Comparison of ENCODE assay signal across 8 cellular contexts in genomic region chr7:98294798-98295382, GRCh38. TPM values are rescaled to one million over a fixed set of nuclear protein-coding genes. Genes with fewer than 3 reads are reported as not detected.
DNase-seq lines count a peak whose midpoint lies in the region; ATAC-seq, FAIRE-seq and TF ChIP-seq lines count a peak whose summit lies in the region.

No MANE protein-coding gene starts in this region.

- TF ChIP-seq POLR2A in GM12878 (IDR thresholded peaks at IDR 0.05; ENCODE audit: low read depth, low read length), result no peak

- CTCF ChIA-PET in A673 (lab: Charles Lee), result no interaction called here
- CTCF ChIA-PET in GM12878 (lab: Yijun Ruan, JAX), result interaction anchor here (0.6 to 2.6 kb wide), 3 partner anchors 107 to 644 kb away, joined by 3 to 28 read pairs (median 3); partner anchors contain the start of gene BAIAP2L1

- H3K27ac ChIP-seq in A673 (ENCODE audit: low read depth, low read length, poor library complexity, severe bottlenecking) (no peak overlapping the region), GM12878 (ENCODE audit: control insufficient read depth, insufficient read depth) (no peak overlapping the region), tibial artery (no peak overlapping the region)

- H2AFZ ChIP-seq in GM12878 (ENCODE audit: control insufficient read depth, low read depth, low read length), result no peak overlapping the region

- RAD21 ChIA-PET in GM12878 (lab: Charles Lee; ENCODE audit: unreplicated experiment), result interaction anchor here (1.2 kb wide), 1 partner anchor 107 kb away, joined by 12 read pairs; the partner anchor contains the start of gene BAIAP2L1

- DNase-seq in A673 (ENCODE audit: low spot score), result peak; percentile 72
- DNase-seq in GM12864 (ENCODE audit: low read depth), result no peak
- DNase-seq in NCI-H774 (lab: John Stamatoyannopoulos, UW), result peak; percentile 65
- no peak for DNase-seq in GM12878 (ENCODE audit: low read depth, low spot score)
- DNase-seq in kidney epithelial cell (ENCODE audit: low read depth), result no peak
- DNase-seq in tibial artery, result no peak
- no peak for DNase-seq in Ammon's horn (ENCODE audit: low spot score)

- H3K4me2 ChIP-seq in GM12878 (ENCODE audit: control insufficient read depth, insufficient read depth), result no peak overlapping the region

- intact Hi-C loops in A673 (cut with micrococcal nuclease; ENCODE audit: unreplicated experiment), result loop anchor here (1.0 to 10.0 kb wide), 3 partner anchors 106 to 547 kb away; partner anchors contain the start of gene BAIAP2L1
- intact Hi-C loops in GM12878 (cut with micrococcal nuclease; ENCODE audit: unreplicated experiment), result loop anchor here (1.0 to 5.0 kb wide), 2 partner anchors 106 to 547 kb away; partner anchors contain the start of gene BAIAP2L1
- intact Hi-C loops in tibial artery (cut with DNase I; ENCODE audit: low total_unique reads), result no loop called here

- TF ChIP-seq CTCF in A673 (conservative IDR thresholded peaks at IDR 0.05; ENCODE audit: low read depth, low read length) (peak; percentile 79), GM12864 (IDR thresholded peaks at IDR 0.05; ENCODE audit: low read depth, low read length, missing control alignments) (peak; percentile 69), GM12878 (IDR thresholded peaks at IDR 0.05 in 2 of 3, conservative IDR thresholded peaks at IDR 0.05 in 1 of 3; ENCODE audit: control insufficient read depth in 2 of 3, extremely low read depth in 1 of 3, insufficient read depth in 1 of 3, low read depth in 3 of 3, low read length in 3 of 3) (peak; percentile 66 to 79 (median 70)), kidney epithelial cell (IDR thresholded peaks at IDR 0.05; ENCODE audit: insufficient read depth, low read length, poor library complexity, severe bottlenecking) (peak; percentile 76), tibial artery (IDR thresholded peaks at IDR 0.05) (peak; percentile 13 to 17)

- no peaks in the 10 kb centered on the region; the same call in 1 of the 2 replicates for H3K79me2 ChIP-seq in GM12878 (ENCODE audit: control insufficient read depth, insufficient read depth, low read length)

- BruUV-seq in A673 (replicated peaks; lab: Mats Ljungman, UMichigan) (no TSS peak), GM12878 (replicated peaks; lab: Mats Ljungman, UMichigan) (no TSS peak)

- peak; percentile 72 for ATAC-seq in HG03354 (IDR thresholded peaks at IDR 0.05; ENCODE audit: poor library complexity, severe bottlenecking, unreplicated experiment)
- peak; percentile 92 for ATAC-seq in GM12878

- POLR2A ChIA-PET in A673 (lab: Charles Lee; ENCODE audit: low non-redundant PET) (no interaction called here), GM12878 (lab: Charles Lee) (no interaction called here)

- no peak overlapping the region for H3K4me3 ChIP-seq in A673 (ENCODE audit: low read depth, low read length, poor library complexity, severe bottlenecking)
- H3K4me3 ChIP-seq in GM12864 (ENCODE audit: low read depth, low read length), result no peak overlapping the region
- H3K4me3 ChIP-seq in GM12878, result no peak overlapping the region
- H3K4me3 ChIP-seq in kidney epithelial cell (ENCODE audit: low read depth, low read length), result no peak overlapping the region
- no peak overlapping the region for H3K4me3 ChIP-seq in tibial artery

- peak; percentile 73 for TF ChIP-seq RAD21 in GM12878 (IDR thresholded peaks at IDR 0.05; ENCODE audit: insufficient read depth, low read depth, low read length)

- H3K9ac ChIP-seq in GM12878 (ENCODE audit: control insufficient read depth, insufficient read depth, low read length), result no peak overlapping the region

- in situ Hi-C loops in GM12878 (cut with MboI), result loop anchor here (5.0 kb wide), 2 partner anchors 112 to 547 kb away; no protein-coding TSS in a partner anchor

- no peak for FAIRE-seq in GM12878 (lab: Jason Lieb, UNC)

- 61% methylated on average over 14 of the region's 14 CpGs for WGBS in GM12878 (ENCODE audit: insufficient coverage, insufficient replicate concordance, low lambda C conversion rate, missing lambda C conversion rate)

- H3K36me3 ChIP-seq in A673 (ENCODE audit: insufficient read depth, low read length, poor library complexity, severe bottlenecking) (peaks cover 9% of the 10 kb centered on the region), GM12878 (ENCODE audit: control insufficient read depth in 2 of 2, insufficient read depth in 2 of 2, low read length in 1 of 2) (peaks cover 5 to 13% of the 10 kb centered on the region in 2 experiments), kidney epithelial cell (ENCODE audit: control insufficient read depth, insufficient read depth, low read length) (no peaks in the 10 kb centered on the region), tibial artery (peaks cover 39 to 62% (median 59%) of the 10 kb centered on the region in 3 donors)

- no peak for TF ChIP-seq EP300 in GM12878 (IDR thresholded peaks at IDR 0.05; ENCODE audit: borderline replicate concordance in 1 of 2, control insufficient read depth in 1 of 2, low read depth in 2 of 2, low read length in 2 of 2)

- H3K4me1 ChIP-seq in A673 (ENCODE audit: insufficient read depth, low read length, poor library complexity, severe bottlenecking) (peaks cover 9% of the 10 kb centered on the region), GM12878 (ENCODE audit: control insufficient read depth, insufficient read depth, low read length) (no peaks in the 10 kb centered on the region), tibial artery (peaks cover 0 to 7% (median 0%) of the 10 kb centered on the region in 4 donors)

- no peaks in the 10 kb centered on the region for H3K9me3 ChIP-seq in A673 (ENCODE audit: low read depth, low read length, poor library complexity, severe bottlenecking)
- H3K9me3 ChIP-seq in GM12878 (replicated peaks; ENCODE audit: control insufficient read depth, insufficient read depth, low read length), result no peaks in the 10 kb centered on the region
- peaks cover 0 to under 1% (median 0%) of the 10 kb centered on the region in 3 donors for H3K9me3 ChIP-seq in tibial artery

- no peaks in the 10 kb centered on the region for H3K27me3 ChIP-seq in A673 (replicated peaks; ENCODE audit: insufficient read depth, low read depth, low read length, poor library complexity)
- no peaks in the 10 kb centered on the region for H3K27me3 ChIP-seq in GM12878 (replicated peaks in 1 of 2; ENCODE audit: control insufficient read depth in 2 of 2, insufficient read depth in 2 of 2, low read length in 1 of 2)
- no peaks in the 10 kb centered on the region for H3K27me3 ChIP-seq in kidney epithelial cell (ENCODE audit: control insufficient read depth, insufficient read depth, low read length)
- H3K27me3 ChIP-seq in tibial artery, result no peaks in the 10 kb centered on the region

- no peaks in the 10 kb centered on the region for H4K20me1 ChIP-seq in GM12878 (ENCODE audit: control insufficient read depth, insufficient read depth)

- SMC1A ChIA-PET in GM12878 (lab: Charles Lee; ENCODE audit: uncharacterized antibody, unreplicated experiment), result interaction anchor here (0.7 to 2.1 kb wide), 3 partner anchors 9 to 109 kb away, joined by 3 to 17 read pairs (median 3); partner anchors contain the start of gene BAIAP2L1

TF ChIP-seq in GM12878, 131 proteins besides CTCF, POLR2A, EP300 and RAD21 (continues in another document):
- TF ChIP-seq CHD4 (IDR thresholded peaks at IDR 0.05) (no peak), RBBP5 (conservative IDR thresholded peaks at IDR 0.05) (no peak), HDGF (IDR thresholded peaks at IDR 0.05) (no peak), PML (IDR thresholded peaks at IDR 0.05; ENCODE audit: low read length) (peak; percentile 31; the same call in 1 of the 2 replicates), MYB (IDR thresholded peaks at IDR 0.05; ENCODE audit: borderline replicate concordance, low read depth, low read length) (no peak), ZBED1 (IDR thresholded peaks at IDR 0.05; ENCODE audit: borderline replicate concordance) (no peak), CREB1 (IDR thresholded peaks at IDR 0.05; ENCODE audit: low read depth) (no peak)

RNA-seq across cellular contexts. Expression of gene BRI3, which starts 13.4 kb away (rescaled TPM):
- total RNA-seq in A673 (2021) (76.9 and 85.8 TPM in 2 replicates), GM12878 (2014; rRNA removed) (22.6 and 23.2 TPM in 2 replicates), GM12878 (2014; rRNA removed; fragmentation: Illumina TruSeq; extraction: Trizol) (17.7 and 21.0 TPM in 2 replicates), GM12878 (2021) (50.9 and 56.3 TPM in 2 replicates), kidney epithelial cell (127 and 129 TPM in 2 replicates)
- 14.2 and 15.0 TPM in 2 replicates for total RNA-seq in GM12878 (2013; cell fraction: nucleolus; rRNA removed)
- 26.9 TPM for polyA plus RNA-seq in GM12878 (2011; ENCODE audit: low read depth)
- polyA plus RNA-seq in GM12878 (2011; rRNA removed) (28.3 and 39.9 TPM in 2 replicates), GM12878 (2014; fragmentation: Illumina TruSeq; extraction: Trizol) (9.9 and 15.9 TPM in 2 replicates), GM12878 (2014; fragmentation: Nextera tagmentation; extraction: Ambion mirVana) (10 to 100 TPM in 1 of 2 experiments, 1 to 10 TPM in 1; 4.5 to 22.1 TPM), GM12878 (2014; rRNA removed) (38.4 and 38.5 TPM in 2 replicates), GM12878 (2016; fragmentation: Nextera tagmentation; extraction: Ambion mirVana) (10 to 100 TPM in 1 of 2 experiments, 1 to 10 TPM in 1; 6.4 to 12.9 TPM)
- polyA plus RNA-seq in GM12878 (2011; cell fraction: cytosol; rRNA removed), result 40.9 and 48.1 TPM in 2 replicates
- 26.4 and 31.1 TPM in 2 replicates for polyA plus RNA-seq in GM12878 (2011; cell fraction: nucleus; rRNA removed)
- 47.7 and 73.7 TPM in 2 replicates for polyA plus RNA-seq in GM12878 (2012)
- polyA minus RNA-seq in GM12878 (2011; rRNA and poly(A)+ RNA removed), result 18.6 and 27.7 TPM in 2 replicates
- polyA minus RNA-seq in GM12878 (2011; cell fraction: cytosol; rRNA and poly(A)+ RNA removed), result 18.7 and 23.3 TPM in 2 replicates
- 13.7 and 24.1 TPM in 2 replicates for polyA minus RNA-seq in GM12878 (2011; cell fraction: nucleus; rRNA and poly(A)+ RNA removed)

RNA-seq across cellular contexts. Expression of gene TECPR1, which starts 42.9 kb away (rescaled TPM):
- total RNA-seq in A673 (2021) (21.2 and 25.9 TPM in 2 replicates), GM12878 (2014; rRNA removed) (8.5 and 11.0 TPM in 2 replicates), GM12878 (2014; rRNA removed; fragmentation: Illumina TruSeq; extraction: Trizol) (3.2 and 5.5 TPM in 2 replicates), GM12878 (2021) (15.2 and 16.8 TPM in 2 replicates), kidney epithelial cell (44.0 and 49.4 TPM in 2 replicates)
- 40.3 and 47.5 TPM in 2 replicates for total RNA-seq in GM12878 (2013; cell fraction: nucleolus; rRNA removed)
- polyA plus RNA-seq in GM12878 (2011; ENCODE audit: low read depth), result 2.8 TPM
- polyA plus RNA-seq in GM12878 (2011; rRNA removed) (1.5 and 2.5 TPM in 2 replicates), GM12878 (2014; fragmentation: Illumina TruSeq; extraction: Trizol) (2.1 and 3.2 TPM in 2 replicates), GM12878 (2014; fragmentation: Nextera tagmentation; extraction: Ambion mirVana) (under 1 TPM; 0.26 to 0.51 TPM), GM12878 (2014; rRNA removed) (8.8 and 9.1 TPM in 2 replicates), GM12878 (2016; fragmentation: Nextera tagmentation; extraction: Ambion mirVana) (1 to 10 TPM; 5.2 to 7.4 TPM)
- 2.5 and 2.9 TPM in 2 replicates for polyA plus RNA-seq in GM12878 (2011; cell fraction: cytosol; rRNA removed)
- 9.1 and 24.7 TPM in 2 replicates for polyA plus RNA-seq in GM12878 (2011; cell fraction: nucleus; rRNA removed)
- 6.6 and 6.7 TPM in 2 replicates for polyA plus RNA-seq in GM12878 (2012)
- polyA minus RNA-seq in GM12878 (2011; rRNA and poly(A)+ RNA removed), result 2.6 and 6.6 TPM in 2 replicates
- 1.6 and 7.4 TPM in 2 replicates for polyA minus RNA-seq in GM12878 (2011; cell fraction: cytosol; rRNA and poly(A)+ RNA removed)
- polyA minus RNA-seq in GM12878 (2011; cell fraction: nucleus; rRNA and poly(A)+ RNA removed), result 7.5 and 9.1 TPM in 2 replicates

Comparison
In these comparisons a context has a peak if more than half of its experiments do, and no peak if none do; other contexts are left out.
1. DNase-seq: peak in A673 (single experiment) and NCI-H774 (single experiment); none in GM12864 (single experiment), GM12878 (single experiment), kidney epithelial cell (single experiment), tibial artery (0 of 2) and Ammon's horn (single experiment).
2. CTCF ChIP-seq: peak in every context shown above with its lines; median percentile 79 in A673; 76 in kidney epithelial cell; 70 in GM12878; 69 in GM12864; 15 in tibial artery.